Comparison of ENCODE assay signal across 22 cellular contexts in genomic region chr16:66832661-66833305, GRCh38. TPM values are rescaled to one million over a fixed set of nuclear protein-coding genes. Genes with fewer than 3 reads are reported as not detected.
DNase-seq lines count a peak whose midpoint lies in the region; ATAC-seq, FAIRE-seq and TF ChIP-seq lines count a peak whose summit lies in the region.
"Had no signal": no experiment of that assay in that cellular context is flagged by ENCODE, and none has a peak within 500 bp of the region (broad histone marks: within the 10 kb centered on the region; RNA-seq: fewer than 3 reads in every experiment).

No MANE protein-coding gene starts in this region.

- peaks cover 12% of the 10 kb centered on the region for H3K36me3 Mint-ChIP-seq in activated CD8-positive, alpha-beta T cell treated with anti-CD3 and anti-CD28 coated beads for 36 hours (ENCODE audit: low read depth)

- peaks cover 1% of the 10 kb centered on the region for H3K27me3 Mint-ChIP-seq in activated CD8-positive, alpha-beta T cell treated with anti-CD3 and anti-CD28 coated beads for 36 hours

- TF ChIP-seq CTCF in activated CD8-positive, alpha-beta T cell treated with anti-CD3 and anti-CD28 coated beads for 36 hours (IDR thresholded peaks at IDR 0.05): no peak

- POLR2A ChIA-PET in activated CD8-positive, alpha-beta T cell treated with anti-CD3 and anti-CD28 coated beads for 36 hours (lab: Charles Lee): no interaction called here

- no peak for ATAC-seq in activated CD8-positive, alpha-beta T cell treated with anti-CD3 and anti-CD28 coated beads for 36 hours
- ATAC-seq in GM18858 (IDR thresholded peaks at IDR 0.05; ENCODE audit: unreplicated experiment): no peak
- ATAC-seq: activated naive CD4-positive, alpha-beta T cell treated with anti-CD3 and anti-CD28 coated beads, Interleukin-2, amount 50 U/mL, for 72 hours; HepG2; psoas muscle; WTC11 had no signal

- FAIRE-seq in HTR-8/SVneo (lab: Jason Lieb, UNC): peak; percentile 36
- FAIRE-seq: endothelial cell of umbilical vein, GM12891, HepG2, RCC 7860 had no signal

- H3K27ac Mint-ChIP-seq in activated CD8-positive, alpha-beta T cell treated with anti-CD3 and anti-CD28 coated beads for 36 hours: no peak overlapping the region
- H3K27ac Mint-ChIP-seq: activated naive CD4-positive, alpha-beta T cell treated with anti-CD3 and anti-CD28 coated beads, Interleukin-2, amount 50 U/mL, for 72 hours; WTC11 had no signal

- no peaks in the 10 kb centered on the region for H3K9me3 Mint-ChIP-seq in activated CD8-positive, alpha-beta T cell treated with anti-CD3 and anti-CD28 coated beads for 36 hours
- H3K9me3 Mint-ChIP-seq: activated naive CD4-positive, alpha-beta T cell treated with anti-CD3 and anti-CD28 coated beads, Interleukin-2, amount 50 U/mL, for 72 hours; WTC11 had no signal

- DNase-seq in EH (ENCODE audit: low read depth) (peak; percentile 54), HTR-8/SVneo (ENCODE audit: insufficient read length, low spot score) (no peak), amniotic epithelial cell (ENCODE audit: low read depth) (peak; percentile 39), left kidney (ENCODE audit: low read depth, low spot score) (peak; percentile 45), SHP77 (lab: John Stamatoyannopoulos, UW) (no peak), DMS114 treated with DMSO at 0.1 percent for 48 hours (lab: John Stamatoyannopoulos, UW; ENCODE audit: unreplicated experiment) (no peak)
- DNase-seq in activated CD8-positive, alpha-beta T cell treated with anti-CD3 and anti-CD28 coated beads for 36 hours: no peak
- DNase-seq: activated CD8-positive, alpha-beta memory T cell treated with anti-CD3 and anti-CD28 coated beads, Interleukin-2, amount 50 U/mL, for 4 hours; NCI-H1436; NCI-H524 treated with DMSO at 0.1 percent for 48 hours; psoas muscle had no signal

- H3K4me3 Mint-ChIP-seq in activated CD8-positive, alpha-beta T cell treated with anti-CD3 and anti-CD28 coated beads for 36 hours: no peak overlapping the region
- H3K4me3 Mint-ChIP-seq: WTC11 had no signal

- peaks cover 22% of the 10 kb centered on the region for H3K4me1 Mint-ChIP-seq in activated CD8-positive, alpha-beta T cell treated with anti-CD3 and anti-CD28 coated beads for 36 hours (ENCODE audit: low read depth)

- CTCF ChIA-PET in activated CD8-positive, alpha-beta T cell treated with anti-CD3 and anti-CD28 coated beads for 36 hours (lab: Charles Lee): interaction anchor here (1.1 to 11.8 kb wide), 8 partner anchors 8 to 41 kb away, joined by 3 to 214 read pairs (median 3); no protein-coding TSS in a partner anchor

- intact Hi-C loops in activated CD8-positive, alpha-beta T cell treated with anti-CD3 and anti-CD28 coated beads for 36 hours (cut with micrococcal nuclease): loop anchor here (5.0 kb wide), 1 partner anchor 35 kb away; no protein-coding TSS in a partner anchor

RNA-seq across cellular contexts. Expression of gene NAE1, which starts 2.0 kb away (rescaled TPM):
- 100 to 1,000 TPM; 115 to 123 TPM for total RNA-seq in activated CD8-positive, alpha-beta T cell treated with anti-CD3 and anti-CD28 coated beads for 36 hours

RNA-seq across cellular contexts. Expression of gene CA7, which starts 11.4 kb away (rescaled TPM):
- under 1 TPM in 1 of 2 experiments, not detected in 1; 0.27 TPM for total RNA-seq in activated CD8-positive, alpha-beta T cell treated with anti-CD3 and anti-CD28 coated beads for 36 hours
- total RNA-seq: activated naive CD4-positive, alpha-beta T cell treated with anti-CD3 and anti-CD28 coated beads, Interleukin-2, amount 50 U/mL, for 72 hours; cerebellum; endothelial cell of umbilical vein; HepG2; kidney epithelial cell; mononuclear cell; psoas muscle; temporal lobe had no signal

RNA-seq across cellular contexts. Expression of gene TERB1, which starts 31.4 kb away (rescaled TPM):
- under 1 TPM in 1 of 2 experiments, not detected in 1; 0.14 TPM for total RNA-seq in activated CD8-positive, alpha-beta T cell treated with anti-CD3 and anti-CD28 coated beads for 36 hours
- total RNA-seq: activated naive CD4-positive, alpha-beta T cell treated with anti-CD3 and anti-CD28 coated beads, Interleukin-2, amount 50 U/mL, for 72 hours; cerebellum; endothelial cell of umbilical vein; HepG2; kidney epithelial cell; WTC11 had no signal

RNA-seq across cellular contexts. Expression of gene PDP2, which starts 47.5 kb away (rescaled TPM):
- 10 to 100 TPM; 31.2 to 38.1 TPM for total RNA-seq in activated CD8-positive, alpha-beta T cell treated with anti-CD3 and anti-CD28 coated beads for 36 hours

Comparison
In these comparisons a context has a peak if more than half of its experiments do, and no peak if none do; other contexts are left out.
1. DNase-seq: peak in EH (single experiment), amniotic epithelial cell (single experiment) and left kidney (single experiment); none in HTR-8/SVneo (single experiment), SHP77 (0 of 2), activated CD8-positive, alpha-beta T cell treated with anti-CD3 and anti-CD28 coated beads for 36 hours (single experiment) and DMS114 treated with DMSO at 0.1 percent for 48 hours (single experiment).